In genomic region chr6:83065511-83066192, GRCh38 we compare ENCODE assay signal across 8 cellular contexts. TPM values are rescaled to one million over a fixed set of nuclear protein-coding genes. Genes with fewer than 3 reads are reported as not detected.
A peak's percentile ranks its signal among the peaks of the same experiment; 100 is the strongest.
DNase-seq lines count a peak whose midpoint lies in the region; TF ChIP-seq lines count a peak whose summit lies in the region.

UBE3D (minus strand) TSS chr6:83065841; CDS start chr6:83065718, 123 bp downstream.

- H3K36me3 ChIP-seq in right atrium auricular region (no peaks in the 10 kb centered on the region), rectal smooth muscle tissue (ENCODE audit: control insufficient read depth, insufficient read depth, low read length) (no peaks in the 10 kb centered on the region), vagina (no peaks in the 10 kb centered on the region)

- H3K4me1 ChIP-seq in right atrium auricular region = peaks cover 0 to 35% of the 10 kb centered on the region in 2 donors
- H3K4me1 ChIP-seq in rectal smooth muscle tissue (ENCODE audit: control insufficient read depth, insufficient read depth, low read length) = peaks cover 8% of the 10 kb centered on the region
- H3K4me1 ChIP-seq in vagina = peaks cover 36% of the 10 kb centered on the region

- H3K27me3 ChIP-seq in right atrium auricular region (no peaks in the 10 kb centered on the region), rectal smooth muscle tissue (ENCODE audit: control insufficient read depth, insufficient read depth, low read length) (no peaks in the 10 kb centered on the region), vagina (no peaks in the 10 kb centered on the region)

- H3K27me3 Mint-ChIP-seq in HFFc6 (ENCODE audit: insufficient read depth) = no peaks in the 10 kb centered on the region

- no peaks in the 10 kb centered on the region for H3K9me3 Mint-ChIP-seq in HFFc6

- DNase-seq in HFFc6 (peak; percentile 73), NAMALWA (ENCODE audit: low spot score) (peak; percentile 91), T follicular helper cell (ENCODE audit: low read depth) (peak; percentile 87), amniotic epithelial cell (ENCODE audit: low read depth) (peak; percentile 72), right atrium auricular region (ENCODE audit: low spot score) (peak; percentile 89), vagina (ENCODE audit: extremely low spot score in 2 of 2) (no peak)

- H3K36me3 Mint-ChIP-seq in HFFc6 (ENCODE audit: low read depth) = no peaks in the 10 kb centered on the region

- H3K4me3 ChIP-seq in right atrium auricular region = peak within 1 kb of the TSS; percentile 63 to 79
- peak within 1 kb of the TSS; percentile 83 for H3K4me3 ChIP-seq in rectal smooth muscle tissue (ENCODE audit: low read length)
- peak within 1 kb of the TSS; percentile 66 to 90 for H3K4me3 ChIP-seq in vagina

- peak within 1 kb of the TSS; percentile 48 to 78 for H3K27ac ChIP-seq in right atrium auricular region
- H3K27ac ChIP-seq in rectal smooth muscle tissue (ENCODE audit: low read depth, low read length) = no peak within 1 kb of the TSS
- peak within 1 kb of the TSS; percentile 60 for H3K27ac ChIP-seq in vagina

- intact Hi-C loops in vagina (cut with DNase I) = loop anchor here (5.0 kb wide), 1 partner anchor 142 kb away; no protein-coding TSS in a partner anchor

- no peak for TF ChIP-seq POLR2A in vagina (IDR thresholded peaks at IDR 0.05)

- H3K9ac ChIP-seq in rectal smooth muscle tissue (ENCODE audit: low read length) = peak within 1 kb of the TSS; percentile 53

- peak within 1 kb of the TSS; percentile 96 for H3K4me3 Mint-ChIP-seq in HFFc6

- H3K4me1 Mint-ChIP-seq in HFFc6 (ENCODE audit: low read depth) = peaks cover 61% of the 10 kb centered on the region

- H3K27ac Mint-ChIP-seq in HFFc6 = peak within 1 kb of the TSS; percentile 60

- no peaks in the 10 kb centered on the region for H3K9me3 ChIP-seq in right atrium auricular region
- H3K9me3 ChIP-seq in vagina = no peaks in the 10 kb centered on the region

- TF ChIP-seq CTCF in GM12874 (IDR thresholded peaks at IDR 0.05; ENCODE audit: insufficient read depth, low read depth, low read length) = peak; percentile 97
- peak; percentile 100 for TF ChIP-seq CTCF in HFFc6 (IDR thresholded peaks at IDR 0.05)
- TF ChIP-seq CTCF in right atrium auricular region (IDR thresholded peaks at IDR 0.05) = peak; percentile 98 to 100
- TF ChIP-seq CTCF in vagina (IDR thresholded peaks at IDR 0.05) = peak; percentile 85 to 94 (median 90)

RNA-seq across cellular contexts. Expression of gene UBE3D, which starts in this region (rescaled TPM):
- total RNA-seq in HFFc6 (2021; fragmentation: NEBNext Ultra II Directional; extraction: Animal tissue kit (Norgen Biotek cat#: 25700)) = 1 to 10 TPM; 2.7 to 7.0 (median 3.8) TPM
- total RNA-seq in right atrium auricular region = 1 to 10 TPM; 3.4 to 4.2 TPM
- 8.3 TPM for total RNA-seq in vagina

Comparison
In these comparisons a context has a peak if more than half of its experiments do, and no peak if none do; other contexts are left out.
1. DNase-seq: peak in HFFc6 (single experiment), NAMALWA (single experiment), T follicular helper cell (single experiment), amniotic epithelial cell (single experiment) and right atrium auricular region (single experiment); none in vagina (0 of 2).
2. Peak in every context shown above with its lines, with median percentiles within 50 percentile points of each other: CTCF ChIP-seq and H3K4me3 ChIP-seq.